13 cellular contexts compared by ENCODE assay signal in the genomic region with DNA sequence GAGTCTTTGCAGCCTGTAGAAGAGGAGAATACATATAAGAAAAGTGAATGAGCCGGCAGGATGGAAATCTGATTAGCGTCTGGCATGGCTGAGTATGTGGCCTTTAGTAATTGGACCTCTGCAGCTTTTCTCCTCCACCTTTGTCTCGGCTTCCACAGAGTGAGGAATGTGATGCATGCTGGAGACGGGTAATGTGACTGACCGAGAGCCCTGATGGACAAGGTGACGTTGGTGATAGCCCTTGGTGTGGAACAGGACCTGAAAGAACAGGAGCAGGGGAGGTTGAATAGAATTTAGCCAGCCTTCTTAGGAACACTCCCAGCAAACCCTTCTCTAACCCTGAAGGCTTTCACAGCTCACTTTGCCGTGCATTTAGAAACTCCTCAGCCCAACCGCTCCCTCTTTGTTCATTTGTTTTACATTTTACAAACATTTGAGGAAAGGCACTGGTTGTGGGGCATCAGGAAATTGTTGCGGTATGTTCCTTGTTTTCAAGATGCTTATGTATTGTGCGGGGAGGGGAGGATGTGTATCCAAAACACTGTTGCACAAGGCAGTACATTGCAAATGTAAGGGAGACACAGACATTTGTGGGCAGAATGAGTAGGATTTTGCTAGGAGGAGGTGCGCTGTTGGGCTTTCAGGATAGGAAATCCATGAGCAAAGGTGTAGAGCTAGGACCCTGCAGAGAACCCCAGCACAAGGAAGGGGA. TPM values are rescaled to one million over a fixed set of nuclear protein-coding genes. Genes with fewer than 3 reads are reported as not detected.
A peak's percentile ranks its signal among the peaks of the same experiment; 100 is the strongest.
DNase-seq lines count a peak whose midpoint lies in the region; ATAC-seq, FAIRE-seq and TF ChIP-seq lines count a peak whose summit lies in the region.
"Had no signal": no experiment of that assay in that cellular context is flagged by ENCODE, and none has a peak within 500 bp of the region (broad histone marks: within the 10 kb centered on the region; RNA-seq: fewer than 3 reads in every experiment).

No MANE protein-coding gene starts in this region.

- no peak overlapping the region for H3K4me3 Mint-ChIP-seq in stimulated activated naive CD8-positive, alpha-beta T cell treated with anti-CD3 and anti-CD28 coated beads, Interleukin-15, Interleukin-2, amounts not matched to agents 100 ng/mL and 50 ng/mL, for 24 hours
- no peak overlapping the region for H3K4me3 Mint-ChIP-seq in stimulated activated naive CD8-positive, alpha-beta T cell treated with anti-CD3 and anti-CD28 coated beads, Interleukin-15, amount 100 ng/mL, for 72 hours
- peak overlapping the region in 3 of 10 donors; percentile 5 to 51 (median 27) for H3K4me3 Mint-ChIP-seq in naive thymus-derived CD4-positive, alpha-beta T cell
- no peak overlapping the region for H3K4me3 Mint-ChIP-seq in type B pancreatic cell

- H3K27ac ChIP-seq in GM12878 (ENCODE audit: control insufficient read depth, insufficient read depth), result no peak overlapping the region
- no peak overlapping the region for H3K27ac ChIP-seq in naive thymus-derived CD4-positive, alpha-beta T cell (ENCODE audit: low read depth, low read length)

- no peaks in the 10 kb centered on the region for H3K9me3 ChIP-seq in GM12878 (replicated peaks; ENCODE audit: control insufficient read depth, insufficient read depth, low read length)
- no peaks in the 10 kb centered on the region for H3K9me3 ChIP-seq in naive thymus-derived CD4-positive, alpha-beta T cell (ENCODE audit: control insufficient read depth in 2 of 3, low read length in 3 of 3)

- peak overlapping the region; percentile 8; the same call in 1 of the 2 replicates for H3K4me2 ChIP-seq in GM12878 (ENCODE audit: control insufficient read depth, insufficient read depth)

- CTCF ChIA-PET in GM12878 (lab: Yijun Ruan, JAX), result no interaction called here
- CTCF ChIA-PET in naive thymus-derived CD4-positive, alpha-beta T cell (lab: Charles Lee), result interaction anchor here (0.7 kb wide), 1 partner anchor 12 kb away, joined by 4 read pairs; no protein-coding TSS in a partner anchor

- no peak for DNase-seq in stimulated activated naive CD8-positive, alpha-beta T cell treated with anti-CD3 and anti-CD28 coated beads, Interleukin-15, amount 100 ng/mL, for 72 hours
- DNase-seq in GM12878 (ENCODE audit: low read depth, low spot score) (no peak), type B pancreatic cell (ENCODE audit: extremely low spot score, unreplicated experiment) (no peak), posterior cingulate gyrus (no peak), NCI-H69 (lab: John Stamatoyannopoulos, UW) (no peak)
- no peak for DNase-seq in naive thymus-derived CD4-positive, alpha-beta T cell
- DNase-seq: NCI-H146; NCI-H345; stimulated activated CD4-positive, alpha-beta T cell treated with anti-CD3 and anti-CD28 coated beads, Interleukin-15, amount 100 ng/mL, for 24 hours had no signal

- H3K9ac ChIP-seq in GM12878 (ENCODE audit: control insufficient read depth, insufficient read depth, low read length), result no peak overlapping the region

- intact Hi-C loops in GM12878 (cut with micrococcal nuclease; ENCODE audit: unreplicated experiment) (no loop called here), posterior cingulate gyrus (cut with DNase I) (no loop called here)
- intact Hi-C loops in naive thymus-derived CD4-positive, alpha-beta T cell (cut with micrococcal nuclease), result no loop called here

- no peak overlapping the region for H2AFZ ChIP-seq in GM12878 (ENCODE audit: control insufficient read depth, low read depth, low read length)

- peaks cover 73% of the 10 kb centered on the region for H3K36me3 Mint-ChIP-seq in stimulated activated naive CD8-positive, alpha-beta T cell treated with anti-CD3 and anti-CD28 coated beads, Interleukin-15, Interleukin-2, amounts not matched to agents 100 ng/mL and 50 ng/mL, for 24 hours (ENCODE audit: low read depth)
- peaks cover 6 to 29% (median 16%) of the 10 kb centered on the region in 5 donors for H3K36me3 Mint-ChIP-seq in naive thymus-derived CD4-positive, alpha-beta T cell
- H3K36me3 Mint-ChIP-seq in type B pancreatic cell, result peaks cover 16% of the 10 kb centered on the region

- H3K79me2 ChIP-seq in GM12878 (ENCODE audit: control insufficient read depth, insufficient read depth, low read length), result peaks cover 71% of the 10 kb centered on the region

- RAD21 ChIA-PET in GM12878 (lab: Charles Lee; ENCODE audit: unreplicated experiment), result no interaction called here

- H3K36me3 ChIP-seq in GM12878 (ENCODE audit: control insufficient read depth in 2 of 2, insufficient read depth in 2 of 2, low read length in 1 of 2), result peaks cover 21 to 32% of the 10 kb centered on the region in 2 experiments
- peaks cover 0 to 42% (median 11%) of the 10 kb centered on the region in 3 experiments for H3K36me3 ChIP-seq in naive thymus-derived CD4-positive, alpha-beta T cell (ENCODE audit: control insufficient read depth in 2 of 3, insufficient read depth in 3 of 3, low read length in 3 of 3)

- 94% methylated on average over 11 of the region's 11 CpGs for WGBS in GM12878 (ENCODE audit: insufficient coverage, insufficient replicate concordance, low lambda C conversion rate, missing lambda C conversion rate)

- H4K20me1 ChIP-seq in GM12878 (ENCODE audit: control insufficient read depth, insufficient read depth), result peaks cover 24% of the 10 kb centered on the region

- H3K4me3 ChIP-seq in GM12878, result no peak overlapping the region
- no peak overlapping the region for H3K4me3 ChIP-seq in naive thymus-derived CD4-positive, alpha-beta T cell (ENCODE audit: low read length)

- TF ChIP-seq CTCF in GM12878 (IDR thresholded peaks at IDR 0.05 in 2 of 3, conservative IDR thresholded peaks at IDR 0.05 in 1 of 3; ENCODE audit: control insufficient read depth in 2 of 3, extremely low read depth in 1 of 3, insufficient read depth in 1 of 3, low read depth in 3 of 3, low read length in 3 of 3) (no peak), type B pancreatic cell (conservative IDR thresholded peaks at IDR 0.05) (no peak)

- SMC1A ChIA-PET in GM12878 (lab: Charles Lee; ENCODE audit: uncharacterized antibody, unreplicated experiment), result interaction anchor here (1.2 to 1.5 kb wide), 2 partner anchors 12 to 15 kb away, joined by 3 to 5 read pairs; no protein-coding TSS in a partner anchor

- no peaks in the 10 kb centered on the region for H3K9me3 Mint-ChIP-seq in stimulated activated naive CD8-positive, alpha-beta T cell treated with anti-CD3 and anti-CD28 coated beads, Interleukin-15, Interleukin-2, amounts not matched to agents 100 ng/mL and 50 ng/mL, for 24 hours
- H3K9me3 Mint-ChIP-seq in stimulated activated naive CD8-positive, alpha-beta T cell treated with anti-CD3 and anti-CD28 coated beads, Interleukin-15, amount 100 ng/mL, for 72 hours, result no peaks in the 10 kb centered on the region
- peaks cover 0 to 2% (median 0%) of the 10 kb centered on the region in 11 donors for H3K9me3 Mint-ChIP-seq in naive thymus-derived CD4-positive, alpha-beta T cell
- H3K9me3 Mint-ChIP-seq in type B pancreatic cell, result no peaks in the 10 kb centered on the region

- H3K27me3 ChIP-seq in GM12878 (replicated peaks in 1 of 2; ENCODE audit: control insufficient read depth in 2 of 2, insufficient read depth in 2 of 2, low read length in 1 of 2), result no peaks in the 10 kb centered on the region
- no peaks in the 10 kb centered on the region for H3K27me3 ChIP-seq in naive thymus-derived CD4-positive, alpha-beta T cell (ENCODE audit: control insufficient read depth in 2 of 2, insufficient read depth in 2 of 2, low read length in 2 of 2)

- FAIRE-seq in GM12878 (lab: Jason Lieb, UNC), result no peak
- FAIRE-seq: GM18507 had no signal

- no peak for TF ChIP-seq EP300 in GM12878 (IDR thresholded peaks at IDR 0.05; ENCODE audit: borderline replicate concordance in 1 of 2, control insufficient read depth in 1 of 2, low read depth in 2 of 2, low read length in 2 of 2)

- peak overlapping the region; percentile 74 for H3K27ac Mint-ChIP-seq in stimulated activated naive CD8-positive, alpha-beta T cell treated with anti-CD3 and anti-CD28 coated beads, Interleukin-15, Interleukin-2, amounts not matched to agents 100 ng/mL and 50 ng/mL, for 24 hours
- H3K27ac Mint-ChIP-seq in stimulated activated naive CD8-positive, alpha-beta T cell treated with anti-CD3 and anti-CD28 coated beads, Interleukin-15, amount 100 ng/mL, for 72 hours, result no peak overlapping the region
- H3K27ac Mint-ChIP-seq in naive thymus-derived CD4-positive, alpha-beta T cell, result peak overlapping the region; percentile 27 to 89 (median 64)
- H3K27ac Mint-ChIP-seq in type B pancreatic cell, result peak overlapping the region; percentile 57

- ATAC-seq in stimulated activated naive CD8-positive, alpha-beta T cell treated with anti-CD3 and anti-CD28 coated beads, Interleukin-15, amount 100 ng/mL, for 72 hours, result no peak
- no peak for ATAC-seq in GM12878
- ATAC-seq in naive thymus-derived CD4-positive, alpha-beta T cell, result no peak
- ATAC-seq in GM21576 (IDR thresholded peaks at IDR 0.05; ENCODE audit: unreplicated experiment), result no peak
- ATAC-seq: Right ventricle myocardium inferior had no signal

- no TSS peak for BruUV-seq in GM12878 (replicated peaks; lab: Mats Ljungman, UMichigan)

- H3K4me1 Mint-ChIP-seq in stimulated activated naive CD8-positive, alpha-beta T cell treated with anti-CD3 and anti-CD28 coated beads, Interleukin-15, Interleukin-2, amounts not matched to agents 100 ng/mL and 50 ng/mL, for 24 hours (ENCODE audit: low read depth), result peaks cover 70% of the 10 kb centered on the region
- peaks cover 71% of the 10 kb centered on the region for H3K4me1 Mint-ChIP-seq in stimulated activated naive CD8-positive, alpha-beta T cell treated with anti-CD3 and anti-CD28 coated beads, Interleukin-15, amount 100 ng/mL, for 72 hours
- H3K4me1 Mint-ChIP-seq in naive thymus-derived CD4-positive, alpha-beta T cell, result peaks cover 58 to 89% (median 79%) of the 10 kb centered on the region in 7 donors
- peaks cover 53% of the 10 kb centered on the region for H3K4me1 Mint-ChIP-seq in type B pancreatic cell (ENCODE audit: unreplicated experiment)

- POLR2A ChIA-PET in GM12878 (lab: Charles Lee), result interaction anchor here (1.7 kb wide), 1 partner anchor 16 kb away, joined by 4 read pairs; no protein-coding TSS in a partner anchor
- POLR2A ChIA-PET in naive thymus-derived CD4-positive, alpha-beta T cell (lab: Charles Lee), result no interaction called here

- in situ Hi-C loops in GM12878 (cut with MboI), result no loop called here

- no peak for TF ChIP-seq RAD21 in GM12878 (IDR thresholded peaks at IDR 0.05; ENCODE audit: insufficient read depth, low read depth, low read length)

- peaks cover 17% of the 10 kb centered on the region for H3K4me1 ChIP-seq in GM12878 (ENCODE audit: control insufficient read depth, insufficient read depth, low read length)
- peaks cover 14 to 25% of the 10 kb centered on the region in 2 donors for H3K4me1 ChIP-seq in naive thymus-derived CD4-positive, alpha-beta T cell (ENCODE audit: control insufficient read depth in 2 of 2, insufficient read depth in 2 of 2, low read length in 2 of 2)

- no peak for TF ChIP-seq POLR2A in GM12878 (IDR thresholded peaks at IDR 0.05; ENCODE audit: low read depth, low read length)

- H3K27me3 Mint-ChIP-seq in stimulated activated naive CD8-positive, alpha-beta T cell treated with anti-CD3 and anti-CD28 coated beads, Interleukin-15, Interleukin-2, amounts not matched to agents 100 ng/mL and 50 ng/mL, for 24 hours, result no peaks in the 10 kb centered on the region
- H3K27me3 Mint-ChIP-seq in stimulated activated naive CD8-positive, alpha-beta T cell treated with anti-CD3 and anti-CD28 coated beads, Interleukin-15, amount 100 ng/mL, for 72 hours, result no peaks in the 10 kb centered on the region
- H3K27me3 Mint-ChIP-seq in naive thymus-derived CD4-positive, alpha-beta T cell, result no peaks in the 10 kb centered on the region
- H3K27me3 Mint-ChIP-seq in type B pancreatic cell, result no peaks in the 10 kb centered on the region

RNA-seq across cellular contexts. Expression of gene GTPBP1, which starts 6.9 kb away (rescaled TPM):
- total RNA-seq in GM12878 (2013; cell fraction: nucleolus; rRNA removed), result 156 and 196 TPM in 2 replicates
- 33.8 and 39.1 TPM in 2 replicates for total RNA-seq in GM12878 (2014; rRNA removed)
- 20.6 and 20.8 TPM in 2 replicates for total RNA-seq in GM12878 (2014; rRNA removed; fragmentation: Illumina TruSeq; extraction: Trizol)
- total RNA-seq in GM12878 (2021), result 55.7 and 63.1 TPM in 2 replicates
- 25.3 TPM for polyA plus RNA-seq in GM12878 (2011; ENCODE audit: low read depth)
- polyA plus RNA-seq in GM12878 (2011; rRNA removed), result 28.0 and 47.0 TPM in 2 replicates
- 32.9 and 43.9 TPM in 2 replicates for polyA plus RNA-seq in GM12878 (2011; cell fraction: cytosol; rRNA removed)
- 185 and 188 TPM in 2 replicates for polyA plus RNA-seq in GM12878 (2011; cell fraction: nucleus; rRNA removed)
- polyA plus RNA-seq in GM12878 (2012), result 37.0 and 38.4 TPM in 2 replicates
- polyA plus RNA-seq in GM12878 (2014; fragmentation: Illumina TruSeq; extraction: Trizol), result 16.6 and 39.2 TPM in 2 replicates
- 1 to 10 TPM in 1 of 2 experiments, under 1 TPM in 1; 0.89 to 1.9 TPM for polyA plus RNA-seq in GM12878 (2014; fragmentation: Nextera tagmentation; extraction: Ambion mirVana)
- polyA plus RNA-seq in GM12878 (2014; rRNA removed), result 46.2 and 57.3 TPM in 2 replicates
- polyA plus RNA-seq in GM12878 (2016; fragmentation: Nextera tagmentation; extraction: Ambion mirVana), result 10 to 100 TPM; 25.7 to 29.3 TPM
- 56.7 and 73.3 TPM in 2 replicates for polyA minus RNA-seq in GM12878 (2011; rRNA and poly(A)+ RNA removed)
- polyA minus RNA-seq in GM12878 (2011; cell fraction: cytosol; rRNA and poly(A)+ RNA removed), result 15.3 and 19.2 TPM in 2 replicates
- polyA minus RNA-seq in GM12878 (2011; cell fraction: nucleus; rRNA and poly(A)+ RNA removed), result 76.4 and 113 TPM in 2 replicates
- total RNA-seq in naive thymus-derived CD4-positive, alpha-beta T cell, result 100 to 1,000 TPM in 2 of 5 experiments, 10 to 100 TPM in 3; 79.1 to 209 (median 91.9) TPM
- polyA plus RNA-seq in naive thymus-derived CD4-positive, alpha-beta T cell, result 10 to 100 TPM; 16.9 to 32.8 TPM
- total RNA-seq in type B pancreatic cell (ENCODE audit: low replicate concordance), result 47.1 and 60.1 TPM in 2 replicates

RNA-seq across cellular contexts. Expression of gene JOSD1, which starts 11.9 kb away (rescaled TPM):
- 42.3 and 42.8 TPM in 2 replicates for total RNA-seq in GM12878 (2013; cell fraction: nucleolus; rRNA removed)
- total RNA-seq in GM12878 (2014; rRNA removed) (50.4 and 65.1 TPM in 2 replicates), GM12878 (2014; rRNA removed; fragmentation: Illumina TruSeq; extraction: Trizol) (37.1 and 37.9 TPM in 2 replicates), GM12878 (2021) (48.1 and 53.4 TPM in 2 replicates), type B pancreatic cell (ENCODE audit: low replicate concordance) (43.4 and 51.8 TPM in 2 replicates)
- 24.6 TPM for polyA plus RNA-seq in GM12878 (2011; ENCODE audit: low read depth)
- polyA plus RNA-seq in GM12878 (2011; rRNA removed) (47.4 and 54.6 TPM in 2 replicates), GM12878 (2014; fragmentation: Illumina TruSeq; extraction: Trizol) (43.9 and 48.6 TPM in 2 replicates), GM12878 (2014; fragmentation: Nextera tagmentation; extraction: Ambion mirVana) (10 to 100 TPM; 11.9 to 15.9 TPM), GM12878 (2014; rRNA removed) (50.0 and 50.8 TPM in 2 replicates), GM12878 (2016; fragmentation: Nextera tagmentation; extraction: Ambion mirVana) (1 to 10 TPM; 6.2 to 7.8 TPM)
- 70.1 and 74.6 TPM in 2 replicates for polyA plus RNA-seq in GM12878 (2011; cell fraction: cytosol; rRNA removed)
- 35.7 and 38.5 TPM in 2 replicates for polyA plus RNA-seq in GM12878 (2011; cell fraction: nucleus; rRNA removed)
- polyA plus RNA-seq in GM12878 (2012), result 33.3 and 35.5 TPM in 2 replicates
- polyA minus RNA-seq in GM12878 (2011; rRNA and poly(A)+ RNA removed), result 46.8 and 52.2 TPM in 2 replicates
- polyA minus RNA-seq in GM12878 (2011; cell fraction: cytosol; rRNA and poly(A)+ RNA removed), result 24.2 and 27.9 TPM in 2 replicates
- 11.6 and 18.6 TPM in 2 replicates for polyA minus RNA-seq in GM12878 (2011; cell fraction: nucleus; rRNA and poly(A)+ RNA removed)
- total RNA-seq in naive thymus-derived CD4-positive, alpha-beta T cell, result 100 to 1,000 TPM in 2 of 5 experiments, 10 to 100 TPM in 3; 60.6 to 175 (median 74.9) TPM
- 1 to 10 TPM; 7.4 to 8.1 TPM for polyA plus RNA-seq in naive thymus-derived CD4-positive, alpha-beta T cell

RNA-seq across cellular contexts. Expression of gene TOMM22, which starts 30.9 kb away (rescaled TPM):
- 12.9 and 15.1 TPM in 2 replicates for total RNA-seq in GM12878 (2013; cell fraction: nucleolus; rRNA removed)
- total RNA-seq in GM12878 (2014; rRNA removed) (97.3 and 107 TPM in 2 replicates), GM12878 (2014; rRNA removed; fragmentation: Illumina TruSeq; extraction: Trizol) (87.8 and 92.6 TPM in 2 replicates), GM12878 (2021) (133 and 134 TPM in 2 replicates), type B pancreatic cell (ENCODE audit: low replicate concordance) (80.8 and 91.6 TPM in 2 replicates)
- polyA plus RNA-seq in GM12878 (2011; ENCODE audit: low read depth), result 32.5 TPM
- polyA plus RNA-seq in GM12878 (2011; rRNA removed) (71.8 and 89.6 TPM in 2 replicates), GM12878 (2014; fragmentation: Illumina TruSeq; extraction: Trizol) (116 and 131 TPM in 2 replicates), GM12878 (2014; fragmentation: Nextera tagmentation; extraction: Ambion mirVana) (10 to 100 TPM; 37.6 to 62.2 TPM), GM12878 (2014; rRNA removed) (69.9 and 70.8 TPM in 2 replicates), GM12878 (2016; fragmentation: Nextera tagmentation; extraction: Ambion mirVana) (100 to 1,000 TPM; 194 to 197 TPM)
- polyA plus RNA-seq in GM12878 (2011; cell fraction: cytosol; rRNA removed), result 39.3 and 54.7 TPM in 2 replicates
- polyA plus RNA-seq in GM12878 (2011; cell fraction: nucleus; rRNA removed), result 23.3 and 25.9 TPM in 2 replicates
- 55.0 and 72.2 TPM in 2 replicates for polyA plus RNA-seq in GM12878 (2012)
- polyA minus RNA-seq in GM12878 (2011; rRNA and poly(A)+ RNA removed), result 35.8 and 38.8 TPM in 2 replicates
- 20.8 and 24.8 TPM in 2 replicates for polyA minus RNA-seq in GM12878 (2011; cell fraction: cytosol; rRNA and poly(A)+ RNA removed)
- polyA minus RNA-seq in GM12878 (2011; cell fraction: nucleus; rRNA and poly(A)+ RNA removed), result 6.9 and 9.3 TPM in 2 replicates
- 10 to 100 TPM; 45.0 to 92.4 (median 50.6) TPM for total RNA-seq in naive thymus-derived CD4-positive, alpha-beta T cell
- 10 to 100 TPM; 47.3 to 53.1 TPM for polyA plus RNA-seq in naive thymus-derived CD4-positive, alpha-beta T cell

RNA-seq across cellular contexts. Expression of gene SUN2, which starts 43.1 kb away (rescaled TPM):
- total RNA-seq in GM12878 (2013; cell fraction: nucleolus; rRNA removed), result 163 and 168 TPM in 2 replicates
- 69.8 and 87.5 TPM in 2 replicates for total RNA-seq in GM12878 (2014; rRNA removed)
- 30.6 and 33.1 TPM in 2 replicates for total RNA-seq in GM12878 (2014; rRNA removed; fragmentation: Illumina TruSeq; extraction: Trizol)
- total RNA-seq in GM12878 (2021), result 93.4 and 107 TPM in 2 replicates
- polyA plus RNA-seq in GM12878 (2011; ENCODE audit: low read depth), result 26.3 TPM
- 18.6 and 38.7 TPM in 2 replicates for polyA plus RNA-seq in GM12878 (2011; rRNA removed)
- polyA plus RNA-seq in GM12878 (2011; cell fraction: cytosol; rRNA removed), result 48.0 and 68.9 TPM in 2 replicates
- polyA plus RNA-seq in GM12878 (2011; cell fraction: nucleus; rRNA removed), result 156 and 202 TPM in 2 replicates
- 56.9 and 62.2 TPM in 2 replicates for polyA plus RNA-seq in GM12878 (2012)
- polyA plus RNA-seq in GM12878 (2014; fragmentation: Illumina TruSeq; extraction: Trizol), result 8.7 and 26.2 TPM in 2 replicates
- under 1 TPM; 0.18 to 0.95 TPM for polyA plus RNA-seq in GM12878 (2014; fragmentation: Nextera tagmentation; extraction: Ambion mirVana)
- polyA plus RNA-seq in GM12878 (2014; rRNA removed), result 78.0 and 103 TPM in 2 replicates
- 10 to 100 TPM; 10.4 to 40.8 TPM for polyA plus RNA-seq in GM12878 (2016; fragmentation: Nextera tagmentation; extraction: Ambion mirVana)
- polyA minus RNA-seq in GM12878 (2011; rRNA and poly(A)+ RNA removed), result 49.2 and 105 TPM in 2 replicates
- 31.7 and 37.9 TPM in 2 replicates for polyA minus RNA-seq in GM12878 (2011; cell fraction: cytosol; rRNA and poly(A)+ RNA removed)
- polyA minus RNA-seq in GM12878 (2011; cell fraction: nucleus; rRNA and poly(A)+ RNA removed), result 52.8 and 89.5 TPM in 2 replicates
- 100 to 1,000 TPM; 509 to 977 (median 558) TPM for total RNA-seq in naive thymus-derived CD4-positive, alpha-beta T cell
- polyA plus RNA-seq in naive thymus-derived CD4-positive, alpha-beta T cell, result 100 to 1,000 TPM; 397 to 696 TPM
- total RNA-seq in type B pancreatic cell (ENCODE audit: low replicate concordance), result 43.5 and 70.5 TPM in 2 replicates

RNA-seq across cellular contexts. Expression of gene CBY1, which starts 56.2 kb away (rescaled TPM):
- total RNA-seq in GM12878 (2013; cell fraction: nucleolus; rRNA removed), result 17.7 and 20.7 TPM in 2 replicates
- total RNA-seq in GM12878 (2014; rRNA removed), result 7.0 and 7.3 TPM in 2 replicates
- total RNA-seq in GM12878 (2014; rRNA removed; fragmentation: Illumina TruSeq; extraction: Trizol), result 7.0 and 7.4 TPM in 2 replicates
- total RNA-seq in GM12878 (2021), result 7.7 and 8.9 TPM in 2 replicates
- polyA plus RNA-seq in GM12878 (2011; ENCODE audit: low read depth), result 7.5 TPM
- 10.5 and 12.7 TPM in 2 replicates for polyA plus RNA-seq in GM12878 (2011; rRNA removed)
- 8.1 and 8.6 TPM in 2 replicates for polyA plus RNA-seq in GM12878 (2011; cell fraction: cytosol; rRNA removed)
- polyA plus RNA-seq in GM12878 (2011; cell fraction: nucleus; rRNA removed), result 8.7 and 12.0 TPM in 2 replicates
- 7.4 and 10.6 TPM in 2 replicates for polyA plus RNA-seq in GM12878 (2012)
- polyA plus RNA-seq in GM12878 (2014; fragmentation: Illumina TruSeq; extraction: Trizol), result 13.0 TPM in 2 replicates
- 10 to 100 TPM; 12.4 to 14.5 TPM for polyA plus RNA-seq in GM12878 (2014; fragmentation: Nextera tagmentation; extraction: Ambion mirVana)
- polyA plus RNA-seq in GM12878 (2014; rRNA removed), result 9.5 and 11.4 TPM in 2 replicates
- 10 to 100 TPM; 16.8 to 18.6 TPM for polyA plus RNA-seq in GM12878 (2016; fragmentation: Nextera tagmentation; extraction: Ambion mirVana)
- polyA minus RNA-seq in GM12878 (2011; rRNA and poly(A)+ RNA removed), result 9.9 and 11.7 TPM in 2 replicates
- 2.5 TPM in 1 of 2 replicates, not detected in the other for polyA minus RNA-seq in GM12878 (2011; cell fraction: cytosol; rRNA and poly(A)+ RNA removed)
- polyA minus RNA-seq in GM12878 (2011; cell fraction: nucleus; rRNA and poly(A)+ RNA removed), result 1.6 and 9.0 TPM in 2 replicates
- 10 to 100 TPM; 12.2 to 39.9 (median 15.2) TPM for total RNA-seq in naive thymus-derived CD4-positive, alpha-beta T cell
- polyA plus RNA-seq in naive thymus-derived CD4-positive, alpha-beta T cell, result 10 to 100 TPM in 1 of 2 donors, 1 to 10 TPM in 1; 8.1 to 11.2 TPM
- total RNA-seq in type B pancreatic cell (ENCODE audit: low replicate concordance), result 48.9 and 53.5 TPM in 2 replicates

Comparison
In these comparisons a context has a peak if more than half of its experiments do, and no peak if none do; other contexts are left out.
1. H3K27ac Mint-ChIP-seq: peak in stimulated activated naive CD8-positive, alpha-beta T cell treated with anti-CD3 and anti-CD28 coated beads, Interleukin-15, Interleukin-2, amounts not matched to agents 100 ng/mL and 50 ng/mL, for 24 hours (single experiment), naive thymus-derived CD4-positive, alpha-beta T cell (9 of 9) and type B pancreatic cell (single experiment); none in stimulated activated naive CD8-positive, alpha-beta T cell treated with anti-CD3 and anti-CD28 coated beads, Interleukin-15, amount 100 ng/mL, for 72 hours (0 of 2).